ENCODE assay signal across 12 cellular contexts in genomic region chr4:104815593-104816156, GRCh38.
DNase-seq lines count a peak whose midpoint lies in the region; ATAC-seq and TF ChIP-seq lines count a peak whose summit lies in the region.
"Had no signal": no experiment of that assay in that cellular context is flagged by ENCODE, and none has a peak within 500 bp of the region (broad histone marks: within the 10 kb centered on the region; RNA-seq: fewer than 3 reads in every experiment).

No MANE protein-coding gene starts in this region.

- POLR2A ChIA-PET in GM10248 (lab: Yijun Ruan, JAX) = no interaction called here

- H3K36me3 ChIP-seq in hepatocyte (replicated peaks; ENCODE audit: insufficient read depth, low read depth) = no peaks in the 10 kb centered on the region
- H3K36me3 ChIP-seq: lower lobe of right lung had no signal

- ATAC-seq in GM19035 (IDR thresholded peaks at IDR 0.05; ENCODE audit: unreplicated experiment) (peak; percentile 66), HG02642 (IDR thresholded peaks at IDR 0.05; ENCODE audit: poor library complexity, unreplicated experiment) (peak; percentile 70), HG03196 (IDR thresholded peaks at IDR 0.05; ENCODE audit: unreplicated experiment) (no peak)
- ATAC-seq: lower lobe of right lung had no signal

- no peak overlapping the region for H3K4me2 ChIP-seq in hepatocyte

- H2AFZ ChIP-seq in hepatocyte = no peak overlapping the region

- no peaks in the 10 kb centered on the region for H3K9me3 ChIP-seq in hepatocyte (ENCODE audit: low read depth)
- H3K9me3 ChIP-seq: lower lobe of right lung had no signal

- TF ChIP-seq CTCF in hepatocyte (IDR thresholded peaks at IDR 0.05; ENCODE audit: poor library complexity) (no peak), GM10248 (IDR thresholded peaks at IDR 0.05; ENCODE audit: control extremely low read depth, extremely low read depth, low read depth, missing control alignments) (no peak)

- no peaks in the 10 kb centered on the region for H4K20me1 ChIP-seq in hepatocyte (ENCODE audit: insufficient read depth, poor library complexity, severe bottlenecking)

- peak; percentile 45 to 73 for DNase-seq in Kasumi-1 (lab: John Stamatoyannopoulos, UW)
- DNase-seq in hepatocyte (ENCODE audit: low spot score) = peak; percentile 11
- DNase-seq in mesenteric fat pad (ENCODE audit: low spot score) = no peak
- no peak for DNase-seq in NCI-H187 treated with DMSO at 0.1 percent for 48 hours (lab: John Stamatoyannopoulos, UW)
- no peak for DNase-seq in GM10248 (ENCODE audit: extremely low spot score)
- DNase-seq: COR-L47, foreskin melanocyte, lower lobe of right lung, NCI-H1092 treated with DMSO at 0.1 percent for 48 hours had no signal

- CTCF ChIA-PET in GM10248 (lab: Yijun Ruan, JAX) = interaction anchor here (1.0 kb wide), 1 partner anchor 12 kb away, joined by 3 read pairs; no protein-coding TSS in a partner anchor

- no peaks in the 10 kb centered on the region for H3K27me3 ChIP-seq in hepatocyte

- H3K79me2 ChIP-seq in hepatocyte = no peaks in the 10 kb centered on the region

- no peaks in the 10 kb centered on the region for H3K9me2 ChIP-seq in hepatocyte (replicated peaks; ENCODE audit: insufficient read depth)

- no peak overlapping the region for H3K4me3 ChIP-seq in hepatocyte
- H3K4me3 ChIP-seq: lower lobe of right lung had no signal

- WGBS in hepatocyte (ENCODE audit: low lambda C conversion rate, missing lambda C conversion rate) = 48% methylated on average over 1 of the region's 1 CpG

- no peak overlapping the region for H3K27ac ChIP-seq in hepatocyte
- H3K27ac ChIP-seq: lower lobe of right lung had no signal

- no peaks in the 10 kb centered on the region for H3K4me1 ChIP-seq in hepatocyte (ENCODE audit: insufficient read depth)
- H3K4me1 ChIP-seq: lower lobe of right lung had no signal

Comparison
In these comparisons a context has a peak if more than half of its experiments do, and no peak if none do; other contexts are left out.
1. DNase-seq: peak in Kasumi-1 (2 of 2) and hepatocyte (single experiment); none in mesenteric fat pad (single experiment), NCI-H187 treated with DMSO at 0.1 percent for 48 hours (single experiment) and GM10248 (single experiment).